ENCODE assay signal across 9 cellular contexts in genomic region chr15:85414495-85414894, GRCh38. TPM values are rescaled to one million over a fixed set of nuclear protein-coding genes. Genes with fewer than 3 reads are reported as not detected.
DNase-seq lines count a peak whose midpoint lies in the region; ATAC-seq, FAIRE-seq and TF ChIP-seq lines count a peak whose summit lies in the region.
"Had no signal": no experiment of that assay in that cellular context is flagged by ENCODE, and none has a peak within 500 bp of the region (broad histone marks: within the 10 kb centered on the region; RNA-seq: fewer than 3 reads in every experiment).

No MANE protein-coding gene starts in this region.

- CTCF ChIA-PET in activated CD8-positive, alpha-beta memory T cell treated with anti-CD3 and anti-CD28 coated beads, Interleukin-2, amount 10 ng/mL, durations not matched to agents 7 days and 5 days (lab: Charles Lee): interaction anchor here (0.8 to 7.7 kb wide), 25 partner anchors 10 to 229 kb away, joined by 3 to 136 read pairs (median 6); partner anchors contain the start of gene AKAP13

- H3K4me3 ChIP-seq in RWPE2 (ENCODE audit: severe bottlenecking) (no peak overlapping the region), tibial artery (no peak overlapping the region)

- H3K27ac ChIP-seq in RWPE2 (ENCODE audit: poor library complexity, severe bottlenecking) (peak overlapping the region; percentile 88), tibial artery (no peak overlapping the region)

- H3K4me1 Mint-ChIP-seq in activated CD8-positive, alpha-beta memory T cell treated with anti-CD3 and anti-CD28 coated beads, Interleukin-2, amount 10 ng/mL, durations not matched to agents 7 days and 5 days: peaks cover 79% of the 10 kb centered on the region

- H3K36me3 Mint-ChIP-seq in activated CD8-positive, alpha-beta memory T cell treated with anti-CD3 and anti-CD28 coated beads, Interleukin-2, amount 10 ng/mL, durations not matched to agents 7 days and 5 days: peaks cover 29% of the 10 kb centered on the region

- H3K36me3 ChIP-seq in RWPE2 (ENCODE audit: low read depth) (no peaks in the 10 kb centered on the region), tibial artery (no peaks in the 10 kb centered on the region)

- H3K4me3 Mint-ChIP-seq in activated CD8-positive, alpha-beta memory T cell treated with anti-CD3 and anti-CD28 coated beads, Interleukin-2, amount 10 ng/mL, durations not matched to agents 7 days and 5 days: peak overlapping the region; percentile 44

- H3K27me3 Mint-ChIP-seq in activated CD8-positive, alpha-beta memory T cell treated with anti-CD3 and anti-CD28 coated beads, Interleukin-2, amount 10 ng/mL, durations not matched to agents 7 days and 5 days: no peaks in the 10 kb centered on the region

- no peaks in the 10 kb centered on the region for H3K9me3 ChIP-seq in RWPE2 (ENCODE audit: severe bottlenecking)
- H3K9me3 ChIP-seq in tibial artery: no peaks in the 10 kb centered on the region

- no peak for FAIRE-seq in GM19239 (lab: Jason Lieb, UNC)

- H3K9me3 Mint-ChIP-seq in activated CD8-positive, alpha-beta memory T cell treated with anti-CD3 and anti-CD28 coated beads, Interleukin-2, amount 10 ng/mL, durations not matched to agents 7 days and 5 days (ENCODE audit: low read depth): no peaks in the 10 kb centered on the region

- no peak for DNase-seq in activated CD8-positive, alpha-beta memory T cell treated with anti-CD3 and anti-CD28 coated beads, Interleukin-2, amount 10 ng/mL, durations not matched to agents 7 days and 5 days
- DNase-seq in activated CD8-positive, alpha-beta memory T cell treated with anti-CD3 and anti-CD28 coated beads, Interleukin-2, amount 50 U/mL, for 48 hours: no peak
- DNase-seq in RWPE2 (ENCODE audit: low spot score) (no peak), fibroblast of the conjunctiva (ENCODE audit: low read depth) (peak; percentile 29), tibial artery (no peak), NCI-H2107 treated with DMSO at 0.1 percent for 48 hours (lab: John Stamatoyannopoulos, UW; ENCODE audit: unreplicated experiment) (no peak), DMS79 (lab: John Stamatoyannopoulos, UW) (no peak), GM19239 (ENCODE audit: insufficient read length, low spot score) (no peak)
- DNase-seq: NCI-H526 had no signal

- peak overlapping the region; percentile 82 for H3K27ac Mint-ChIP-seq in activated CD8-positive, alpha-beta memory T cell treated with anti-CD3 and anti-CD28 coated beads, Interleukin-2, amount 10 ng/mL, durations not matched to agents 7 days and 5 days

- no peak for ATAC-seq in activated CD8-positive, alpha-beta memory T cell treated with anti-CD3 and anti-CD28 coated beads, Interleukin-2, amount 10 ng/mL, durations not matched to agents 7 days and 5 days
- ATAC-seq in RWPE2 (ENCODE audit: low read depth): no peak

- H3K27me3 ChIP-seq in RWPE2 (ENCODE audit: insufficient read depth, poor library complexity, severe bottlenecking) (no peaks in the 10 kb centered on the region), tibial artery (no peaks in the 10 kb centered on the region)

- intact Hi-C loops in tibial artery (cut with DNase I; ENCODE audit: low total_unique reads): loop anchor here (10.0 kb wide), 1 partner anchor 120 kb away; no protein-coding TSS in a partner anchor

- H3K4me1 ChIP-seq in RWPE2 (ENCODE audit: insufficient read depth, poor library complexity, severe bottlenecking) (peaks cover 70% of the 10 kb centered on the region), tibial artery (peaks cover 0 to 14% (median 0%) of the 10 kb centered on the region in 4 donors)

- peak; percentile 80 for TF ChIP-seq CTCF in RWPE2 (IDR thresholded peaks at IDR 0.05; ENCODE audit: poor library complexity, severe bottlenecking)
- TF ChIP-seq CTCF in tibial artery (IDR thresholded peaks at IDR 0.05): peak; percentile 15 to 19

RNA-seq across cellular contexts. Expression of gene AKAP13, which starts 34.1 kb away (rescaled TPM):
- total RNA-seq in activated CD8-positive, alpha-beta memory T cell treated with anti-CD3 and anti-CD28 coated beads, Interleukin-2, amount 10 ng/mL, durations not matched to agents 7 days and 5 days: 100 to 1,000 TPM; 150 to 172 TPM
